8 cellular contexts compared by ENCODE assay signal in genomic region chr1:150214099-150214756, GRCh38. TPM values are rescaled to one million over a fixed set of nuclear protein-coding genes. Genes with fewer than 3 reads are reported as not detected.
DNase-seq lines count a peak whose midpoint lies in the region; ATAC-seq and TF ChIP-seq lines count a peak whose summit lies in the region.
"Not testable (repeated sequence)": the region's sequence is repeated elsewhere in the genome, so short reads cannot be mapped to it uniquely, and the experiment has no call there.
"Had no signal": no experiment of that assay in that cellular context is flagged by ENCODE, and none has a peak within 500 bp of the region (broad histone marks: within the 10 kb centered on the region; RNA-seq: fewer than 3 reads in every experiment).

No MANE protein-coding gene starts in this region.

- peaks cover 15% of the 10 kb centered on the region for H3K4me1 Mint-ChIP-seq in activated naive CD4-positive, alpha-beta T cell treated with anti-CD3 and anti-CD28 coated beads for 36 hours (ENCODE audit: low read depth)

- not testable (repeated sequence) for TF ChIP-seq CTCF in Panc1 (IDR thresholded peaks at IDR 0.05); coronary artery (IDR thresholded peaks at IDR 0.05)

- H3K27me3 ChIP-seq in Panc1 (ENCODE audit: control insufficient read depth, insufficient read depth, low read length); muscle layer of duodenum (ENCODE audit: low read depth, low read length); skeletal muscle satellite cell (ENCODE audit: control insufficient read depth, insufficient read depth, low read length): not testable (repeated sequence)

- not testable (repeated sequence) for H3K9me3 Mint-ChIP-seq in activated naive CD4-positive, alpha-beta T cell treated with anti-CD3 and anti-CD28 coated beads for 36 hours

- ATAC-seq in GM21390 (IDR thresholded peaks at IDR 0.05; ENCODE audit: unreplicated experiment) (peak; percentile 10), left ventricle myocardium superior (peak; percentile 5)
- ATAC-seq in Panc1 = not testable (repeated sequence)

- DNase-seq in Panc1 (ENCODE audit: low read depth, low spot score); activated naive CD4-positive, alpha-beta T cell treated with anti-CD3 and anti-CD28 coated beads for 36 hours; coronary artery (ENCODE audit: low spot score); left ventricle myocardium superior: not testable (repeated sequence)

- intact Hi-C loops in Panc1 (cut with micrococcal nuclease; ENCODE audit: unreplicated experiment); left ventricle myocardium superior (cut with micrococcal nuclease): not testable (repeated sequence)
- intact Hi-C loops in activated naive CD4-positive, alpha-beta T cell treated with anti-CD3 and anti-CD28 coated beads for 36 hours (cut with micrococcal nuclease) = loop anchor here (1.0 kb wide), 1 partner anchor 67 kb away; no protein-coding TSS in a partner anchor

- peak overlapping the region; percentile 40 to 72 for H3K4me3 ChIP-seq in Panc1 (ENCODE audit: low read depth in 2 of 2, low read length in 2 of 2)
- peak overlapping the region; percentile 67 for H3K4me3 ChIP-seq in coronary artery
- H3K4me3 ChIP-seq in muscle layer of duodenum (ENCODE audit: low read depth in 1 of 2, low read length in 2 of 2) = peak overlapping the region; percentile 49 to 65
- H3K4me3 ChIP-seq in skeletal muscle satellite cell (ENCODE audit: low read length) = peak overlapping the region; percentile 60

- H3K4me3 Mint-ChIP-seq in activated naive CD4-positive, alpha-beta T cell treated with anti-CD3 and anti-CD28 coated beads for 36 hours = peak overlapping the region; percentile 81

- BruUV-seq in Panc1 (replicated peaks; lab: Mats Ljungman, UMichigan) = not testable (repeated sequence)

- H3K9me3 ChIP-seq in Panc1 (ENCODE audit: control insufficient read depth, insufficient read depth, low read depth, low read length); muscle layer of duodenum (ENCODE audit: control insufficient read depth in 1 of 2, low read length in 2 of 2); skeletal muscle satellite cell (replicated peaks; ENCODE audit: low read length): not testable (repeated sequence)

- H3K4me2 ChIP-seq in skeletal muscle satellite cell (ENCODE audit: low read length) = peak overlapping the region; percentile 75

- peak overlapping the region; percentile 66 for H3K9ac ChIP-seq in skeletal muscle satellite cell (ENCODE audit: low read depth, low read length)

- CTCF ChIA-PET in Panc1 (lab: Charles Lee) = not testable (repeated sequence)
- CTCF ChIA-PET in activated naive CD4-positive, alpha-beta T cell treated with anti-CD3 and anti-CD28 coated beads for 36 hours (lab: Charles Lee) = interaction anchor here (0.6 to 1.2 kb wide), 4 partner anchors 11 to 56 kb away, joined by 3 to 4 read pairs (median 3); no protein-coding TSS in a partner anchor

- in situ Hi-C loops in Panc1 (cut with HindIII; ENCODE audit: low pct_unique_long_range_greater_than_20kb, low sequenced_read_pairs) = not testable (repeated sequence)

- H3K27ac Mint-ChIP-seq in activated naive CD4-positive, alpha-beta T cell treated with anti-CD3 and anti-CD28 coated beads for 36 hours = peak overlapping the region; percentile 92

- H3K36me3 Mint-ChIP-seq in activated naive CD4-positive, alpha-beta T cell treated with anti-CD3 and anti-CD28 coated beads for 36 hours (ENCODE audit: low read depth) = not testable (repeated sequence)

- H3K36me3 ChIP-seq in Panc1 (ENCODE audit: control insufficient read depth, insufficient read depth, low read length); muscle layer of duodenum (ENCODE audit: control insufficient read depth in 1 of 2, insufficient read depth in 2 of 2, low read length in 2 of 2); skeletal muscle satellite cell (ENCODE audit: insufficient read depth, low read length): not testable (repeated sequence)

- H3K27ac ChIP-seq in Panc1 (ENCODE audit: low read length) (peak overlapping the region; percentile 94), coronary artery (peak overlapping the region; percentile 35 to 74), muscle layer of duodenum (ENCODE audit: low read length) (peak overlapping the region; percentile 84)

- POLR2A ChIA-PET in Panc1 (lab: Charles Lee) = interaction anchor here (0.6 kb wide), 1 partner anchor 328 kb away, joined by 8 read pairs; no protein-coding TSS in a partner anchor

- H3K4me1 ChIP-seq in Panc1 (ENCODE audit: control insufficient read depth, insufficient read depth, low read length); muscle layer of duodenum (ENCODE audit: control insufficient read depth in 1 of 2, insufficient read depth in 2 of 2, low read length in 2 of 2); skeletal muscle satellite cell (ENCODE audit: control insufficient read depth, insufficient read depth, low read length): not testable (repeated sequence)

- not testable (repeated sequence) for H3K27me3 Mint-ChIP-seq in activated naive CD4-positive, alpha-beta T cell treated with anti-CD3 and anti-CD28 coated beads for 36 hours (ENCODE audit: low read depth)

RNA-seq across cellular contexts. Expression of gene ANP32E, which starts 21.7 kb away (rescaled TPM):
- 66.2 TPM for total RNA-seq in Panc1 (2021; ENCODE audit: unreplicated experiment)
- polyA plus RNA-seq in Panc1 (2012; ENCODE audit: insufficient read length) = 56.6 TPM
- 100 to 1,000 TPM; 201 to 202 TPM for total RNA-seq in activated naive CD4-positive, alpha-beta T cell treated with anti-CD3 and anti-CD28 coated beads for 36 hours
- total RNA-seq in left ventricle myocardium superior = 27.0 TPM
- 17.9 and 22.3 TPM in 2 replicates for total RNA-seq in skeletal muscle satellite cell (2012; rRNA removed)

RNA-seq across cellular contexts. Expression of gene CA14, which starts 43.3 kb away (rescaled TPM):
- total RNA-seq in Panc1 (2021; ENCODE audit: unreplicated experiment) (not detected), left ventricle myocardium superior (22.8 TPM)
- polyA plus RNA-seq in Panc1 (2012; ENCODE audit: insufficient read length) = 0.17 TPM
- total RNA-seq in activated naive CD4-positive, alpha-beta T cell treated with anti-CD3 and anti-CD28 coated beads for 36 hours = not detected
- total RNA-seq in skeletal muscle satellite cell (2012; rRNA removed) = not detected in 2 replicates
- total RNA-seq: myocyte had no signal

RNA-seq across cellular contexts. Expression of gene APH1A, which starts 54.6 kb away (rescaled TPM):
- total RNA-seq in Panc1 (2021; ENCODE audit: unreplicated experiment) (146 TPM), left ventricle myocardium superior (58.5 TPM)
- polyA plus RNA-seq in Panc1 (2012; ENCODE audit: insufficient read length) = 147 TPM
- total RNA-seq in activated naive CD4-positive, alpha-beta T cell treated with anti-CD3 and anti-CD28 coated beads for 36 hours = 10 to 100 TPM; 71.2 to 75.7 TPM
- 82.6 and 85.0 TPM in 2 replicates for total RNA-seq in skeletal muscle satellite cell (2012; rRNA removed)

RNA-seq across cellular contexts. Expression of gene C1orf54, which starts 58.4 kb away (rescaled TPM):
- total RNA-seq in Panc1 (2021; ENCODE audit: unreplicated experiment) (0.39 TPM), left ventricle myocardium superior (9.8 TPM)
- 1.1 TPM for polyA plus RNA-seq in Panc1 (2012; ENCODE audit: insufficient read length)
- under 1 TPM; 0.41 to 0.86 TPM for total RNA-seq in activated naive CD4-positive, alpha-beta T cell treated with anti-CD3 and anti-CD28 coated beads for 36 hours
- 7.9 and 10.7 TPM in 2 replicates for total RNA-seq in skeletal muscle satellite cell (2012; rRNA removed)

Comparison
In these comparisons a context has a peak if more than half of its experiments do, and no peak if none do; other contexts are left out.
1. RNA of gene CA14, which starts 43.3 kb away (total RNA-seq): 22.8 TPM in left ventricle myocardium superior (single experiment); not detected in activated naive CD4-positive, alpha-beta T cell treated with anti-CD3 and anti-CD28 coated beads for 36 hours and not detected in Panc1 (single experiment); every median in the first group is over 10 times any median in the second.
2. Peak in every context shown above with its lines, with median percentiles within 50 percentile points of each other: H3K27ac ChIP-seq and H3K4me3 ChIP-seq.